16 cellular contexts compared by ENCODE assay signal in the genomic region with DNA sequence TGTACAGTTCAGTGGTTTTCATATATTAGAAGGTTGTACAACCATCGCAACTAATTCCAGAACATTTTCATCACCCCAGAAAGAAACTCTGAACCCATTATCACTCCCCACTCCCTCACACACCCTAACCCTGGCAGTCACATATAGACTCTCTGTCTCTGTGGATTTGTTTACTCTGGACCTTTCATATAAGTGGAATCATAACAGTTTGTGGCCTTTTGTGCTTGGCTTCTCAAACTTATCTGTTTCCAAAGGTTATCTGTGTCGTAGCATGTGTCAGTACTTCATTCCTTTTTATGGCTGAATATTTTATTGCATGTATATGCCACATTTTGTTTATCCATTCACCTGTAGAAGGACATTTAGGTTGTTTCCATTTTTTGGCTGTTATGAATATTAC.
"Had no signal": no experiment of that assay in that cellular context is flagged by ENCODE, and none has a peak within 500 bp of the region (broad histone marks: within the 10 kb centered on the region; RNA-seq: fewer than 3 reads in every experiment).

No MANE protein-coding gene starts in this region.

- H3K9me3 ChIP-seq: left lung, SJCRH30 had no signal

- DNase-seq: activated CD4-positive, alpha-beta memory T cell treated with anti-CD3 and anti-CD28 coated beads for 36 hours; activated CD4-positive, CD25-positive, alpha-beta regulatory T cell treated with anti-CD3 and anti-CD28 coated beads, Interleukin-2, amount 50 U/mL, for 72 hours; activated T-cell treated with anti-CD3 and anti-CD28 coated beads, Interleukin-2, amount 50 U/mL, for 72 hours; endodermal cell; islet precursor cell; left lung; mammary epithelial cell; natural killer cell; nucleus accumbens; SJCRH30; stimulated activated CD4-positive, alpha-beta T cell treated with anti-CD3 and anti-CD28 coated beads, Interleukin-15, amount 100 ng/mL, for 24 hours; stimulated activated CD4-positive, alpha-beta T cell treated with anti-CD3 and anti-CD28 coated beads, Interleukin-4, amount 100 ng/mL, for 1 hour; stimulated activated naive CD4-positive, alpha-beta T cell; trophoblast cell had no signal

- H3K27me3 ChIP-seq: left lung, SJCRH30 had no signal

- H3K4me3 ChIP-seq: left lung, SJCRH30 had no signal

- ATAC-seq: left lung, natural killer cell had no signal

- H3K9me3 Mint-ChIP-seq: activated CD4-positive, alpha-beta memory T cell treated with anti-CD3 and anti-CD28 coated beads for 36 hours; activated T-cell treated with anti-CD3 and anti-CD28 coated beads, Interleukin-2, amount 50 U/mL, for 72 hours; endodermal cell; natural killer cell had no signal

- H3K27ac ChIP-seq: left lung, SJCRH30 had no signal

- H3K36me3 Mint-ChIP-seq: natural killer cell had no signal

- H3K27ac Mint-ChIP-seq: endodermal cell had no signal

- H3K36me3 ChIP-seq: left lung, SJCRH30 had no signal

- FAIRE-seq: astrocyte, bronchial epithelial cell had no signal

- H3K27me3 Mint-ChIP-seq: activated CD4-positive, alpha-beta memory T cell treated with anti-CD3 and anti-CD28 coated beads for 36 hours had no signal

- H3K4me3 Mint-ChIP-seq: activated CD4-positive, alpha-beta memory T cell treated with anti-CD3 and anti-CD28 coated beads for 36 hours; endodermal cell; natural killer cell had no signal
